ENCODE assay signal across 1 cellular context in the genomic region with DNA sequence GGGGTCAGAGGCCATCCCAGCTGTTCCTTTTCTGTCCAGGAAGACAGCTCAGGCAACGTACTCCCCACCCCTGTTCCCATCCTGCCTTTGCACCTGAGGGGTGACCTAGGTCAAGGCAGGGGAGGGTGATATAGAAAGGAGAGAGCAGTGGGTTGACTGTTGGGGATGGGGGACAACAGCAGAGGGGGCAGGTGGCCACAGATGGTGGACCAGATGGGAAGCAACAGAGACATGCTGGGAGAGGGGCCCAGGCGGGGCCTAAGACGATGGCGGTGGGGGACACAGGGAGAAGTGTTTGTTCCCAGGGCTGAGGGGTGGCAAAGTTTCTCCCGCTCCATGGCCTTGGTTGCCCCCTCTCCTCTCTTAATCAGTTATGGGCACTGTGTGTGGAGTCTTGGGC.
TF ChIP-seq lines count a peak whose summit lies in the region.

No MANE protein-coding gene starts in this region.

TF ChIP-seq in HepG2, 621 proteins besides CTCF, POLR2A, EP300 and RAD21:
- no peak for TF ChIP-seq CHD4 (IDR thresholded peaks at IDR 0.05; ENCODE audit: borderline replicate concordance, low read length)
- TF ChIP-seq, protein P1, sequence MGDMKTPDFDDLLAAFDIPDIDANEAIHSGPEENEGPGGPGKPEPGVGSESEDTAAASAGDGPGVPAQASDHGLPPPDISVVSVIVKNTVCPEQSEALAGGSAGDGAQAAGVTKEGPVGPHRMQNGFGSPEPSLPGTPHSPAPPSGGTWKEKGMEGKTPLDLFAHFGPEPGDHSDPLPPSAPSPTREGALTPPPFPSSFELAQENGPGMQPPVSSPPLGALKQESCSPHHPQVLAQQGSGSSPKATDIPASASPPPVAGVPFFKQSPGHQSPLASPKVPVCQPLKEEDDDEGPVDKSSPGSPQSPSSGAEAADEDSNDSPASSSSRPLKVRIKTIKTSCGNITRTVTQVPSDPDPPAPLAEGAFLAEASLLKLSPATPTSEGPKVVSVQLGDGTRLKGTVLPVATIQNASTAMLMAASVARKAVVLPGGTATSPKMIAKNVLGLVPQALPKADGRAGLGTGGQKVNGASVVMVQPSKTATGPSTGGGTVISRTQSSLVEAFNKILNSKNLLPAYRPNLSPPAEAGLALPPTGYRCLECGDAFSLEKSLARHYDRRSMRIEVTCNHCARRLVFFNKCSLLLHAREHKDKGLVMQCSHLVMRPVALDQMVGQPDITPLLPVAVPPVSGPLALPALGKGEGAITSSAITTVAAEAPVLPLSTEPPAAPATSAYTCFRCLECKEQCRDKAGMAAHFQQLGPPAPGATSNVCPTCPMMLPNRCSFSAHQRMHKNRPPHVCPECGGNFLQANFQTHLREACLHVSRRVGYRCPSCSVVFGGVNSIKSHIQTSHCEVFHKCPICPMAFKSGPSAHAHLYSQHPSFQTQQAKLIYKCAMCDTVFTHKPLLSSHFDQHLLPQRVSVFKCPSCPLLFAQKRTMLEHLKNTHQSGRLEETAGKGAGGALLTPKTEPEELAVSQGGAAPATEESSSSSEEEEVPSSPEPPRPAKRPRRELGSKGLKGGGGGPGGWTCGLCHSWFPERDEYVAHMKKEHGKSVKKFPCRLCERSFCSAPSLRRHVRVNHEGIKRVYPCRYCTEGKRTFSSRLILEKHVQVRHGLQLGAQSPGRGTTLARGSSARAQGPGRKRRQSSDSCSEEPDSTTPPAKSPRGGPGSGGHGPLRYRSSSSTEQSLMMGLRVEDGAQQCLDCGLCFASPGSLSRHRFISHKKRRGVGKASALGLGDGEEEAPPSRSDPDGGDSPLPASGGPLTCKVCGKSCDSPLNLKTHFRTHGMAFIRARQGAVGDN (CRISPR knock-in tag; IDR thresholded peaks at IDR 0.05), result peak; percentile 10; the same call in 1 of the 2 replicates
- 0 out of 2 replicates have a peak, but pooled peaks have one; percentile 73 for TF ChIP-seq ZNF572 (CRISPR knock-in tag; IDR thresholded peaks at IDR 0.05)
- TF ChIP-seq ZNF501 (CRISPR knock-in tag; IDR thresholded peaks at IDR 0.05), result peak; percentile 19; the same call in 1 of the 2 replicates
- TF ChIP-seq LRRFIP1 (CRISPR knock-in tag; conservative IDR thresholded peaks at IDR 0.05), result no peak
- no peak for TF ChIP-seq RARG (CRISPR knock-in tag; IDR thresholded peaks at IDR 0.05; ENCODE audit: low read depth)
